Comparison of ENCODE assay signal across 33 cellular contexts in the genomic region with DNA sequence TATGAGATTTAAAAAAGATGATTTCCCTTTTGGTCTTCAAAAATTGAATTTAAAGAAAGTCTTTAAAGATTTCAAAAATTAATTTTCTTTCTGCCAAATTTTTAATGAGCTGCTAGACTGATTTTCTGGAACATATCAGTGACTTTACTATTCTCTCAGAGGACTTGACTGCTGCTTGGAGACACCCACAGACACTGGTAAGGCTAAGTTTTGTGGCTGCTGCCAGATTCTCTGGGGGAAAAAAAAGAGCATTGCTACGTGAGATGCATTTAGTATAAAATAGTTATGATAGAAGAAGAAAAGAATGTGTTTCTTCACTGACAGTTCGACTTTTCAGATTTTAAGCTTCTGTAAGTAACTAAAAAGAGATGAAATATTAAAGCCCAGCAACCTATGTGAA.
"Had no signal": no experiment of that assay in that cellular context is flagged by ENCODE, and none has a peak within 500 bp of the region (broad histone marks: within the 10 kb centered on the region; RNA-seq: fewer than 3 reads in every experiment).

No MANE protein-coding gene starts in this region.

- DNase-seq: Karpas-422, Kasumi-1, MG63, MM.1S, MV-4-11, NCI-H1048, NCI-H1092, NCI-H1092 treated with DMSO at 0.1 percent for 48 hours, NCI-H1105, NCI-H1105 treated with DMSO at 0.1 percent for 48 hours, NCI-H1417, NCI-H1417 treated with DMSO at 0.1 percent for 48 hours, NCI-H1436, NCI-H1436 treated with DMSO at 0.1 percent for 48 hours, NCI-H146, NCI-H1694, NCI-H1694 treated with DMSO at 0.1 percent for 48 hours, NCI-H187, NCI-H187 treated with DMSO at 0.1 percent for 48 hours, NCI-H1930, NCI-H2029, NCI-H2029 treated with DMSO at 0.1 percent for 48 hours, NCI-H2081, NCI-H2081 treated with DMSO at 0.1 percent for 48 hours, NCI-H2107, NCI-H2171, NCI-H2171 treated with DMSO at 0.1 percent for 48 hours, NCI-H2227 treated with DMSO at 0.1 percent for 48 hours, NCI-H226, NCI-H345, NCI-H446, NCI-H446 treated with DMSO at 0.1 percent for 48 hours, NCI-H510A had no signal
